In the genomic region with DNA sequence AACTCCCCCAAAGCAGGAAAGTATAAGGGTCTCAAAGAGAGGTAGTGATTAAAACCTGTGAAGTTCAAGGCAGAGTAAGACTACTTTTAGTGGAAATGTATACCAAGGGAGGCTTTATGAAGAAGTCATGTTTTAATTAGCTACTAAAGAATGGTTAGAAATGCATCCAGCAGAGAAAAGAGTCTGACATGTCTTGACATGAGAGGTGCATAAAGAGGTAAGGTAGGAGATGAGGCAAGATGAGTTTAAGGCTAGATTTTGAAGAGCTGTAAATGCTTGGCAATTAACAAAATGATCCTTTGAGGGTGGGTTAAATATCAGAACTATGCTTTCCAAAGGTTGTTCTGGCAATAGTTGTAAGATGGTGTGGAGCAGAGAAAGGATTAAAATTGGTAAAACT, we compare ENCODE assay signal across 24 cellular contexts.
DNase-seq lines count a peak whose midpoint lies in the region; ATAC-seq and TF ChIP-seq lines count a peak whose summit lies in the region.
"Had no signal": no experiment of that assay in that cellular context is flagged by ENCODE, and none has a peak within 500 bp of the region (broad histone marks: within the 10 kb centered on the region; RNA-seq: fewer than 3 reads in every experiment).

No MANE protein-coding gene starts in this region.

- intact Hi-C loops in mammary epithelial cell (cut with micrococcal nuclease) (no loop called here), MCF 10A (cut with micrococcal nuclease) (no loop called here)

- H3K9me3 ChIP-seq in mammary epithelial cell (replicated peaks; ENCODE audit: insufficient read depth, low read length), result no peaks in the 10 kb centered on the region
- no peaks in the 10 kb centered on the region for H3K9me3 ChIP-seq in WERI-Rb-1 (ENCODE audit: severe bottlenecking)
- H3K9me3 ChIP-seq: A549; BE2C; BLaER1 treated with 17β-estradiol and CSF1 and Interleukin-3, amounts not matched to agents 10 nM and 100 nM had no signal

- H3K4me2 ChIP-seq in mammary epithelial cell (ENCODE audit: insufficient read depth, low read depth, low read length), result no peak overlapping the region
- H3K4me2 ChIP-seq: A549; BLaER1 treated with 17β-estradiol and CSF1 and Interleukin-3, amounts not matched to agents 10 nM and 100 nM had no signal

- no peaks in the 10 kb centered on the region for H3K79me2 ChIP-seq in mammary epithelial cell (ENCODE audit: insufficient read depth, low read length)

- in situ Hi-C loops in mammary epithelial cell (cut with MboI; ENCODE audit: low sequenced_read_pairs in 2 of 2), result no loop called here

- no peaks in the 10 kb centered on the region for H4K20me1 ChIP-seq in mammary epithelial cell (ENCODE audit: insufficient read depth, low read length)
- H4K20me1 ChIP-seq: BLaER1 treated with 17β-estradiol and CSF1 and Interleukin-3, amounts not matched to agents 10 nM and 100 nM had no signal

- H3K9me3 Mint-ChIP-seq in MCF 10A (ENCODE audit: unreplicated experiment) (no peaks in the 10 kb centered on the region), WTC11 (no peaks in the 10 kb centered on the region)
- H3K9me3 Mint-ChIP-seq: CD4-positive, alpha-beta T cell; CD8-positive, alpha-beta memory T cell; H9 had no signal

- dilution Hi-C loops in mammary epithelial cell (cut with HindIII; ENCODE audit: low sequenced_read_pairs), result no loop called here

- H3K4me3 ChIP-seq in mammary epithelial cell (replicated peaks in 1 of 3; ENCODE audit: insufficient read depth in 1 of 3, low read depth in 2 of 3, low read length in 3 of 3), result no peak overlapping the region
- no peak overlapping the region for H3K4me3 ChIP-seq in WERI-Rb-1 (ENCODE audit: low read depth, low read length)
- H3K4me3 ChIP-seq: A549; BLaER1 treated with 17β-estradiol and CSF1 and Interleukin-3, amounts not matched to agents 10 nM and 100 nM; GM12878; GM23248 had no signal

- H3K27me3 Mint-ChIP-seq in MCF 10A (ENCODE audit: insufficient read depth, unreplicated experiment) (no peaks in the 10 kb centered on the region), WTC11 (ENCODE audit: low read depth) (no peaks in the 10 kb centered on the region)
- H3K27me3 Mint-ChIP-seq: CD4-positive, alpha-beta T cell; CD8-positive, alpha-beta memory T cell had no signal

- H3K36me3 Mint-ChIP-seq in MCF 10A (ENCODE audit: insufficient read depth, unreplicated experiment), result peaks cover 30% of the 10 kb centered on the region
- H3K36me3 Mint-ChIP-seq in WTC11, result peaks cover 14% of the 10 kb centered on the region

- no peak overlapping the region for H3K27ac Mint-ChIP-seq in MCF 10A (ENCODE audit: low read depth, unreplicated experiment)
- H3K27ac Mint-ChIP-seq in WTC11, result peak overlapping the region; percentile 19; the same call in 1 of the 2 replicates
- H3K27ac Mint-ChIP-seq: CD14-positive monocyte; CD4-positive, alpha-beta T cell had no signal

- CTCF ChIA-PET in mammary epithelial cell (lab: Charles Lee; ENCODE audit: low non-redundant PET) (no interaction called here), MCF 10A (lab: Yijun Ruan, JAX) (no interaction called here), WTC11 (lab: Charles Lee) (no interaction called here)

- H3K4me3 Mint-ChIP-seq in MCF 10A (ENCODE audit: unreplicated experiment) (no peak overlapping the region), WTC11 (no peak overlapping the region)
- H3K4me3 Mint-ChIP-seq: CD14-positive monocyte; CD4-positive, alpha-beta T cell; CD8-positive, alpha-beta memory T cell; H9 had no signal

- ATAC-seq in WTC11, result no peak
- no peak for ATAC-seq in GM21367 (IDR thresholded peaks at IDR 0.05; ENCODE audit: unreplicated experiment)
- ATAC-seq: A549, GM12878, HCT116 had no signal

- H3K36me3 ChIP-seq in mammary epithelial cell (ENCODE audit: insufficient read depth, low read length) (peaks cover 13% of the 10 kb centered on the region), WERI-Rb-1 (peaks cover 27% of the 10 kb centered on the region)
- H3K36me3 ChIP-seq: BE2C had no signal

- H2AFZ ChIP-seq in mammary epithelial cell (ENCODE audit: low read depth, low read length), result peak overlapping the region; percentile 6
- H2AFZ ChIP-seq: GM23248 had no signal

- no peak for TF ChIP-seq CTCF in mammary epithelial cell (conservative IDR thresholded peaks at IDR 0.05 in 1 of 2, IDR thresholded peaks at IDR 0.05 in 1 of 2; ENCODE audit: extremely low read depth in 1 of 2, insufficient read depth in 1 of 2, low read depth in 1 of 2, low read length in 2 of 2)
- no peak for TF ChIP-seq CTCF in MCF 10A (IDR thresholded peaks at IDR 0.05; ENCODE audit: unreplicated experiment)
- TF ChIP-seq CTCF in WTC11 (IDR thresholded peaks at IDR 0.05), result no peak
- no peak for TF ChIP-seq CTCF in WERI-Rb-1 (IDR thresholded peaks at IDR 0.05; ENCODE audit: low read depth, low read length)

- no peak overlapping the region for H3K27ac ChIP-seq in mammary epithelial cell (ENCODE audit: insufficient read depth, low read depth, low read length)
- H3K27ac ChIP-seq in epithelial cell of prostate, result peak overlapping the region; percentile 9
- H3K27ac ChIP-seq in WERI-Rb-1, result no peak overlapping the region
- H3K27ac ChIP-seq: A549; BLaER1 treated with 17β-estradiol and CSF1 and Interleukin-3, amounts not matched to agents 10 nM and 100 nM; GM23248 had no signal

- H3K4me1 Mint-ChIP-seq in MCF 10A (ENCODE audit: insufficient read depth, unreplicated experiment) (peaks cover 8% of the 10 kb centered on the region), WTC11 (no peaks in the 10 kb centered on the region)
- H3K4me1 Mint-ChIP-seq: CD14-positive monocyte; CD8-positive, alpha-beta memory T cell; H9 had no signal

- POLR2A ChIA-PET in MCF 10A (lab: Yijun Ruan, JAX) (interaction anchor here (0.6 to 1.2 kb wide), 4 partner anchors 10 to 337 kb away, joined by 3 to 4 read pairs (median 3); a partner anchor contains a TSS), WTC11 (lab: Charles Lee) (no interaction called here)

- no peak overlapping the region for H3K9ac ChIP-seq in mammary epithelial cell (ENCODE audit: insufficient read depth, low read length)
- H3K9ac ChIP-seq: BLaER1 treated with 17β-estradiol and CSF1 and Interleukin-3, amounts not matched to agents 10 nM and 100 nM; GM23248 had no signal

- peaks cover 7% of the 10 kb centered on the region for H3K4me1 ChIP-seq in mammary epithelial cell (ENCODE audit: insufficient read depth, low read length)
- H3K4me1 ChIP-seq: A549; BE2C; BLaER1 treated with 17β-estradiol and CSF1 and Interleukin-3, amounts not matched to agents 10 nM and 100 nM had no signal

- H3K27me3 ChIP-seq in mammary epithelial cell (ENCODE audit: insufficient read depth, low read length), result no peaks in the 10 kb centered on the region
- no peaks in the 10 kb centered on the region for H3K27me3 ChIP-seq in WERI-Rb-1 (ENCODE audit: insufficient read depth, low read depth, severe bottlenecking)
- H3K27me3 ChIP-seq: BE2C; BLaER1 treated with 17β-estradiol and CSF1 and Interleukin-3, amounts not matched to agents 10 nM and 100 nM had no signal

- BruUV-seq in mammary epithelial cell (replicated peaks; lab: Mats Ljungman, UMichigan) (no TSS peak), MCF 10A (replicated peaks; lab: Mats Ljungman, UMichigan) (no TSS peak)

- peak; percentile 29 for DNase-seq in mammary epithelial cell
- no peak for DNase-seq in MCF 10A (ENCODE audit: unreplicated experiment)
- no peak for DNase-seq in WTC11 (ENCODE audit: low spot score)
- no peak for DNase-seq in epithelial cell of prostate (ENCODE audit: low read depth, low spot score)
- no peak for DNase-seq in RKO (ENCODE audit: low spot score)
- DNase-seq in WERI-Rb-1, result no peak
- DNase-seq: 8988T; ACHN; AML-193; BE2C; CD4-positive, alpha-beta T cell; CD8-positive, alpha-beta memory T cell; DMS 273 treated with DMSO at 0.1 percent for 48 hours; DMS79; EL; GDM1; GM23248; H9 had no signal

TF ChIP-seq in WTC11, 78 proteins besides CTCF, POLR2A, EP300 and RAD21 (continues in another document):
- no peak for TF ChIP-seq ZNF396 (CRISPR knock-in tag; IDR thresholded peaks at IDR 0.05; ENCODE audit: borderline replicate concordance)
- TF ChIP-seq, protein P1, sequence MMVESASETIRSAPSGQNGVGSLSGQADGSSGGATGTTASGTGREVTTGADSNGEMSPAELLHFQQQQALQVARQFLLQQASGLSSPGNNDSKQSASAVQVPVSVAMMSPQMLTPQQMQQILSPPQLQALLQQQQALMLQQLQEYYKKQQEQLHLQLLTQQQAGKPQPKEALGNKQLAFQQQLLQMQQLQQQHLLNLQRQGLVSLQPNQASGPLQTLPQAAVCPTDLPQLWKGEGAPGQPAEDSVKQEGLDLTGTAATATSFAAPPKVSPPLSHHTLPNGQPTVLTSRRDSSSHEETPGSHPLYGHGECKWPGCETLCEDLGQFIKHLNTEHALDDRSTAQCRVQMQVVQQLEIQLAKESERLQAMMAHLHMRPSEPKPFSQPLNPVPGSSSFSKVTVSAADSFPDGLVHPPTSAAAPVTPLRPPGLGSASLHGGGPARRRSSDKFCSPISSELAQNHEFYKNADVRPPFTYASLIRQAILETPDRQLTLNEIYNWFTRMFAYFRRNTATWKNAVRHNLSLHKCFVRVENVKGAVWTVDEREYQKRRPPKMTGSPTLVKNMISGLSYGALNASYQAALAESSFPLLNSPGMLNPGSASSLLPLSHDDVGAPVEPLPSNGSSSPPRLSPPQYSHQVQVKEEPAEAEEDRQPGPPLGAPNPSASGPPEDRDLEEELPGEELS (CRISPR knock-in tag; IDR thresholded peaks at IDR 0.05), result no peak
- TF ChIP-seq, protein P2, sequence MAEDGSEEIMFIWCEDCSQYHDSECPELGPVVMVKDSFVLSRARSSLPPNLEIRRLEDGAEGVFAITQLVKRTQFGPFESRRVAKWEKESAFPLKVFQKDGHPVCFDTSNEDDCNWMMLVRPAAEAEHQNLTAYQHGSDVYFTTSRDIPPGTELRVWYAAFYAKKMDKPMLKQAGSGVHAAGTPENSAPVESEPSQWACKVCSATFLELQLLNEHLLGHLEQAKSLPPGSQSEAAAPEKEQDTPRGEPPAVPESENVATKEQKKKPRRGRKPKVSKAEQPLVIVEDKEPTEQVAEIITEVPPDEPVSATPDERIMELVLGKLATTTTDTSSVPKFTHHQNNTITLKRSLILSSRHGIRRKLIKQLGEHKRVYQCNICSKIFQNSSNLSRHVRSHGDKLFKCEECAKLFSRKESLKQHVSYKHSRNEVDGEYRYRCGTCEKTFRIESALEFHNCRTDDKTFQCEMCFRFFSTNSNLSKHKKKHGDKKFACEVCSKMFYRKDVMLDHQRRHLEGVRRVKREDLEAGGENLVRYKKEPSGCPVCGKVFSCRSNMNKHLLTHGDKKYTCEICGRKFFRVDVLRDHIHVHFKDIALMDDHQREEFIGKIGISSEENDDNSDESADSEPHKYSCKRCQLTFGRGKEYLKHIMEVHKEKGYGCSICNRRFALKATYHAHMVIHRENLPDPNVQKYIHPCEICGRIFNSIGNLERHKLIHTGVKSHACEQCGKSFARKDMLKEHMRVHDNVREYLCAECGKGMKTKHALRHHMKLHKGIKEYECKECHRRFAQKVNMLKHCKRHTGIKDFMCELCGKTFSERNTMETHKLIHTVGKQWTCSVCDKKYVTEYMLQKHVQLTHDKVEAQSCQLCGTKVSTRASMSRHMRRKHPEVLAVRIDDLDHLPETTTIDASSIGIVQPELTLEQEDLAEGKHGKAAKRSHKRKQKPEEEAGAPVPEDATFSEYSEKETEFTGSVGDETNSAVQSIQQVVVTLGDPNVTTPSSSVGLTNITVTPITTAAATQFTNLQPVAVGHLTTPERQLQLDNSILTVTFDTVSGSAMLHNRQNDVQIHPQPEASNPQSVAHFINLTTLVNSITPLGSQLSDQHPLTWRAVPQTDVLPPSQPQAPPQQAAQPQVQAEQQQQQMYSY (CRISPR knock-in tag; IDR thresholded peaks at IDR 0.05), result no peak
